In genomic region chr17:38351412-38352222, GRCh38 we compare ENCODE assay signal across 8 cellular contexts. TPM values are rescaled to one million over a fixed set of nuclear protein-coding genes. Genes with fewer than 3 reads are reported as not detected.
DNase-seq lines count a peak whose midpoint lies in the region; ATAC-seq and TF ChIP-seq lines count a peak whose summit lies in the region.

A gene with protein sequence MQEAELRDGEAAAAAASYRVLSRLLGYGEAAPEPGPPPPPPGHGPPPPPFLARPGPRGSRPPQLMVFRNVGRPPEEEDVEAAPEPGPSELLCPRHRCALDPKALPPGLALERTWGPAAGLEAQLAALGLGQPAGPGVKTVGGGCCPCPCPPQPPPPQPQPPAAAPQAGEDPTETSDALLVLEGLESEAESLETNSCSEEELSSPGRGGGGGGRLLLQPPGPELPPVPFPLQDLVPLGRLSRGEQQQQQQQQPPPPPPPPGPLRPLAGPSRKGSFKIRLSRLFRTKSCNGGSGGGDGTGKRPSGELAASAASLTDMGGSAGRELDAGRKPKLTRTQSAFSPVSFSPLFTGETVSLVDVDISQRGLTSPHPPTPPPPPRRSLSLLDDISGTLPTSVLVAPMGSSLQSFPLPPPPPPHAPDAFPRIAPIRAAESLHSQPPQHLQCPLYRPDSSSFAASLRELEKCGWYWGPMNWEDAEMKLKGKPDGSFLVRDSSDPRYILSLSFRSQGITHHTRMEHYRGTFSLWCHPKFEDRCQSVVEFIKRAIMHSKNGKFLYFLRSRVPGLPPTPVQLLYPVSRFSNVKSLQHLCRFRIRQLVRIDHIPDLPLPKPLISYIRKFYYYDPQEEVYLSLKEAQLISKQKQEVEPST (plus strand): TSS chr17:38351844. CDS start chr17:38352053, 209 bp downstream.

- H3K9me3 ChIP-seq in PC-9 (ENCODE audit: insufficient read depth, low read depth) = no peaks in the 10 kb centered on the region
- no peaks in the 10 kb centered on the region for H3K9me3 ChIP-seq in esophagus squamous epithelium

- peak in 3 of 4 donors; percentile 24 to 73 (median 29) for TF ChIP-seq POLR2A in esophagus squamous epithelium (IDR thresholded peaks at IDR 0.05)

- no peaks in the 10 kb centered on the region for H3K9me2 ChIP-seq in PC-9 (ENCODE audit: insufficient read depth)

- WGBS in esophagus squamous epithelium, 2 donors = 0 to 1% methylated on average over 3 to 18 of the region's 84 CpGs

- H3K36me3 ChIP-seq in PC-9 (ENCODE audit: low read depth) = no peaks in the 10 kb centered on the region
- no peaks in the 10 kb centered on the region for H3K36me3 ChIP-seq in esophagus squamous epithelium

- intact Hi-C loops in PC-9 (cut with micrococcal nuclease; ENCODE audit: unreplicated experiment) (no loop called here), esophagus squamous epithelium (cut with DNase I) (loop anchor here (2.0 kb wide), 1 partner anchor 65 kb away; no protein-coding TSS in a partner anchor)

- H3K27me3 ChIP-seq in PC-9 (ENCODE audit: insufficient read depth, low read depth) (no peaks in the 10 kb centered on the region), esophagus squamous epithelium (no peaks in the 10 kb centered on the region)

- DNase-seq in DMS153 treated with DMSO at 0.1 percent for 48 hours (lab: John Stamatoyannopoulos, UW; ENCODE audit: unreplicated experiment) (peak; percentile 88), KBM-7 (peak; percentile 94), PC-9 (peak; percentile 75 to 90), esophagus squamous epithelium (lab: John Stamatoyannopoulos, UW) (peak; percentile 29), myocyte (ENCODE audit: low read depth) (peak; percentile 91)
- peak; percentile 93 for DNase-seq in activated T-cell treated with anti-CD3 and anti-CD28 coated beads, Interleukin-2, amount 50 U/mL, for 4 hours
- peak; percentile 81 to 90 for DNase-seq in stimulated activated CD8-positive, alpha-beta memory T cell treated with anti-CD3 and anti-CD28 coated beads, Interleukin-7, amount 100 ng/mL, for 4 hours (ENCODE audit: low read depth in 2 of 2)

- in situ Hi-C loops in KBM-7 (cut with MboI; ENCODE audit: low pct_unique_long_range_greater_than_20kb, low sequenced_read_pairs) = no loop called here

- peaks cover 29% of the 10 kb centered on the region for H3K4me1 ChIP-seq in PC-9 (replicated peaks; ENCODE audit: insufficient read depth)
- H3K4me1 ChIP-seq in esophagus squamous epithelium = peaks cover 17 to 55% (median 37%) of the 10 kb centered on the region in 3 donors

- BruUV-seq in PC-9 (replicated peaks; lab: Mats Ljungman, UMichigan) = no TSS peak

- peak within 1 kb of the TSS; percentile 95 for H3K4me2 ChIP-seq in PC-9

- H3K36me3 Mint-ChIP-seq in activated T-cell treated with anti-CD3 and anti-CD28 coated beads, Interleukin-2, amount 50 U/mL, for 4 hours (ENCODE audit: insufficient read depth) = no peaks in the 10 kb centered on the region

- peaks cover 37% of the 10 kb centered on the region for H3K79me2 ChIP-seq in PC-9 (ENCODE audit: low read depth)

- H3K27ac ChIP-seq in PC-9 (peak within 1 kb of the TSS; percentile 61), esophagus squamous epithelium (peak within 1 kb of the TSS; percentile 87 to 95 (median 88))

- peaks cover 34% of the 10 kb centered on the region for H3K4me1 Mint-ChIP-seq in activated T-cell treated with anti-CD3 and anti-CD28 coated beads, Interleukin-2, amount 50 U/mL, for 4 hours (ENCODE audit: low read depth)

- CTCF ChIA-PET in PC-9 (lab: Charles Lee) = interaction anchor here (0.6 to 1.0 kb wide), 4 partner anchors 24 to 843 kb away, joined by 3 to 9 read pairs (median 4); no protein-coding TSS in a partner anchor

- H3K4me3 Mint-ChIP-seq in activated T-cell treated with anti-CD3 and anti-CD28 coated beads, Interleukin-2, amount 50 U/mL, for 4 hours = peak within 1 kb of the TSS; percentile 97

- TF ChIP-seq CTCF in PC-9 (conservative IDR thresholded peaks at IDR 0.05) (no peak), esophagus squamous epithelium (IDR thresholded peaks at IDR 0.05) (peak in 1 of 6 experiments; percentile 13)

- H3K9me3 Mint-ChIP-seq in activated T-cell treated with anti-CD3 and anti-CD28 coated beads, Interleukin-2, amount 50 U/mL, for 4 hours = no peaks in the 10 kb centered on the region

- peak within 1 kb of the TSS; percentile 84 for H3K4me3 ChIP-seq in PC-9
- peak within 1 kb of the TSS; percentile 70 to 100 (median 85) for H3K4me3 ChIP-seq in esophagus squamous epithelium

- H2AFZ ChIP-seq in PC-9 = peak within 1 kb of the TSS; percentile 91

- H3K27me3 Mint-ChIP-seq in activated T-cell treated with anti-CD3 and anti-CD28 coated beads, Interleukin-2, amount 50 U/mL, for 4 hours (ENCODE audit: low read depth) = no peaks in the 10 kb centered on the region

- peaks cover 18% of the 10 kb centered on the region for H4K20me1 ChIP-seq in PC-9 (ENCODE audit: insufficient read depth)

- POLR2A ChIA-PET in PC-9 (lab: Charles Lee; ENCODE audit: unreplicated experiment) = interaction anchor here (0.6 to 0.7 kb wide), 2 partner anchors 53 to 157 kb away, joined by 3 to 7 read pairs; no protein-coding TSS in a partner anchor

- ATAC-seq in GM21717 (IDR thresholded peaks at IDR 0.05; ENCODE audit: unreplicated experiment) = peak; percentile 82
- peak; percentile 91 to 95 for ATAC-seq in activated T-cell treated with anti-CD3 and anti-CD28 coated beads, Interleukin-2, amount 50 U/mL, for 4 hours

- peaks cover 14% of the 10 kb centered on the region for H3F3A ChIP-seq in PC-9 (ENCODE audit: insufficient read depth, low read depth)

RNA-seq across cellular contexts. Expression of the gene that starts here (rescaled TPM):
- total RNA-seq in PC-9 (2021) (14.2 and 19.6 TPM in 2 replicates), esophagus squamous epithelium (10 to 100 TPM in 2 of 4 donors, 1 to 10 TPM in 2; 5.9 to 21.8 (median 15.0) TPM), myocyte (16.1 and 36.1 TPM in 2 replicates)
- 10 to 100 TPM; 32.2 to 33.2 (median 32.8) TPM for total RNA-seq in activated T-cell treated with anti-CD3 and anti-CD28 coated beads, Interleukin-2, amount 50 U/mL, for 4 hours
- 18.1 TPM for polyA plus RNA-seq in myocyte (2012)

Comparison
In these comparisons a context has a peak if more than half of its experiments do, and no peak if none do; other contexts are left out.
1. Peak in every context shown above with its lines: DNase-seq, ATAC-seq, H3K4me3 ChIP-seq and H3K27ac ChIP-seq.
2. DNase-seq: peak in every context shown above with its lines; median percentile 94 in KBM-7; 93 in activated T-cell treated with anti-CD3 and anti-CD28 coated beads, Interleukin-2, amount 50 U/mL, for 4 hours; 91 in myocyte; 88 in DMS153 treated with DMSO at 0.1 percent for 48 hours; 86 in stimulated activated CD8-positive, alpha-beta memory T cell treated with anti-CD3 and anti-CD28 coated beads, Interleukin-7, amount 100 ng/mL, for 4 hours; 82 in PC-9; 29 in esophagus squamous epithelium.